Comparison of ENCODE assay signal across 9 cellular contexts in the genomic region with DNA sequence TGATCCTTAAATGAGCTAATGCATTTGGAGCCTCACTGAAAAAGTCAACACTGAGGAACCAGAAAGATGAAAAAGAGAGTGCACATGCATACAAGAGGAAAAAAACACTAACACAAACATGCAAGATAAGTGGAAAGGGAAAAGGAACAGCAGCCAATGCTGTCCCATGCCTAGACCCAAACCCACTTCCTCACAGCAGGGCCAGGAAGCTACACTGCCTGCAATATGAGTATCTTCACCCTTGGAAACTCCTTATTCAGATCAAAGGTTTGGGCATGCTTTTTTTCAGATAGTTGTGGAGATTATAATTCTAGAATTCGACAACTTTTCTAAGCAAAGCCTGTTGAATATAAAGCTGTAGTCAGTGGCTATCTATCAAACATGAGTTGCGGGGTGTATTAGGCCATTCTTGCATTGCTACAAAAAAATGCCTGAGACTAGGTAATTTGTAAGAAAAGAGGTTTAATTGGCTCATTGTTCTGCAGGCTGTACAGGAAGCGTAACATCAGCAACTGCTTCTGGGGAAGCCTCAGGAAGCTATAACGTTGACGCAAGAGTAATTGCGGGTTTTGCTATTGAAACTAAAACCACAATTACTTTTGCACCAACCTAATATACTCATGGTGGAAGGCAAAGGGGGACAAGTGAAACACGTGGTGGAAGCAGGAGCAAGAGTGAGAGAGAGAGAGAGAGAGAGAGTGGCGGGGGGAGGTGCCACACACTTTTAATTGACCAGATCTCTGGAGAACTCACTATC.
DNase-seq lines count a peak whose midpoint lies in the region; ATAC-seq and TF ChIP-seq lines count a peak whose summit lies in the region.
"Had no signal": no experiment of that assay in that cellular context is flagged by ENCODE, and none has a peak within 500 bp of the region (broad histone marks: within the 10 kb centered on the region; RNA-seq: fewer than 3 reads in every experiment).

No MANE protein-coding gene starts in this region.

- H3K4me2 ChIP-seq in GM23338: peak overlapping the region; percentile 42; the same call in 1 of the 2 replicates

- peak overlapping the region; percentile 94 for H2AFZ ChIP-seq in GM23338

- peaks cover 12% of the 10 kb centered on the region for H3K4me1 ChIP-seq in GM23338 (ENCODE audit: insufficient read depth)
- H3K4me1 ChIP-seq: SJSA1 had no signal

- H3K79me2 ChIP-seq in GM23338 (replicated peaks; ENCODE audit: insufficient read depth): no peaks in the 10 kb centered on the region

- TF ChIP-seq CTCF in GM23338 (conservative IDR thresholded peaks at IDR 0.05; ENCODE audit: low read depth in 2 of 2): no peak
- no peak for TF ChIP-seq CTCF in HFFc6 (IDR thresholded peaks at IDR 0.05)

- DNase-seq in activated CD4-positive, alpha-beta T cell treated with anti-CD3 and anti-CD28 coated beads for 36 hours: peak; percentile 14
- DNase-seq in activated CD4-positive, alpha-beta T cell treated with anti-CD3 and anti-CD28 coated beads for 4 hours: no peak
- no peak for DNase-seq in GM23338 (ENCODE audit: low spot score)
- peak; percentile 2 for DNase-seq in activated naive CD8-positive, alpha-beta T cell treated with anti-CD3 and anti-CD28 coated beads, Interleukin-2, amount 50 U/mL, for 24 hours
- DNase-seq in HFFc6: no peak
- DNase-seq in HuH-7.5 (ENCODE audit: low spot score): no peak
- DNase-seq in medulla oblongata (ENCODE audit: extremely low spot score): no peak

- POLR2A ChIA-PET in activated CD4-positive, alpha-beta T cell treated with anti-CD3 and anti-CD28 coated beads for 36 hours (lab: Charles Lee): interaction anchor here (0.6 to 0.7 kb wide), 2 partner anchors 198 to 632 kb away, joined by 3 read pairs; no protein-coding TSS in a partner anchor

- peak; percentile 78 for ATAC-seq in activated CD4-positive, alpha-beta T cell treated with anti-CD3 and anti-CD28 coated beads for 36 hours
- ATAC-seq in GM23338 (no peak), HG03575 (IDR thresholded peaks at IDR 0.05; ENCODE audit: extremely low read depth, insufficient number of reproducible peaks, low FRiP score, unreplicated experiment) (peak; percentile 73)
- peak; percentile 80 for ATAC-seq in activated naive CD8-positive, alpha-beta T cell treated with anti-CD3 and anti-CD28 coated beads, Interleukin-2, amount 50 U/mL, for 24 hours

- no peaks in the 10 kb centered on the region for H3K36me3 ChIP-seq in GM23338 (ENCODE audit: insufficient read depth)
- H3K36me3 ChIP-seq: SJSA1 had no signal

- no peaks in the 10 kb centered on the region for H3F3A ChIP-seq in GM23338 (replicated peaks; ENCODE audit: low read depth)

- no peak overlapping the region for H3K4me3 ChIP-seq in GM23338
- H3K4me3 ChIP-seq: SJSA1 had no signal

- H3K4me3 Mint-ChIP-seq in activated CD4-positive, alpha-beta T cell treated with anti-CD3 and anti-CD28 coated beads for 36 hours: no peak overlapping the region
- H3K4me3 Mint-ChIP-seq in GM23338: no peak overlapping the region
- no peak overlapping the region for H3K4me3 Mint-ChIP-seq in activated naive CD8-positive, alpha-beta T cell treated with anti-CD3 and anti-CD28 coated beads, Interleukin-2, amount 50 U/mL, for 24 hours
- H3K4me3 Mint-ChIP-seq in HFFc6: no peak overlapping the region

- no peaks in the 10 kb centered on the region for H3K36me3 Mint-ChIP-seq in activated CD4-positive, alpha-beta T cell treated with anti-CD3 and anti-CD28 coated beads for 36 hours (ENCODE audit: low read depth)
- H3K36me3 Mint-ChIP-seq in GM23338 (ENCODE audit: low read depth) (peaks cover 21% of the 10 kb centered on the region), HFFc6 (ENCODE audit: low read depth) (no peaks in the 10 kb centered on the region)
- peaks cover 8% of the 10 kb centered on the region for H3K36me3 Mint-ChIP-seq in activated naive CD8-positive, alpha-beta T cell treated with anti-CD3 and anti-CD28 coated beads, Interleukin-2, amount 50 U/mL, for 24 hours (ENCODE audit: low read depth)

- H3K9me2 ChIP-seq in GM23338 (ENCODE audit: insufficient read depth): peaks cover 8% of the 10 kb centered on the region

- intact Hi-C loops in activated CD4-positive, alpha-beta T cell treated with anti-CD3 and anti-CD28 coated beads for 36 hours (cut with DNase I, micrococcal nuclease): no loop called here

- H3K9me3 Mint-ChIP-seq in activated CD4-positive, alpha-beta T cell treated with anti-CD3 and anti-CD28 coated beads for 36 hours (ENCODE audit: low read depth): peaks cover 8% of the 10 kb centered on the region
- H3K9me3 Mint-ChIP-seq in GM23338 (peaks cover 29% of the 10 kb centered on the region), HFFc6 (peaks cover 11% of the 10 kb centered on the region)
- H3K9me3 Mint-ChIP-seq in activated naive CD8-positive, alpha-beta T cell treated with anti-CD3 and anti-CD28 coated beads, Interleukin-2, amount 50 U/mL, for 24 hours: peaks cover 36% of the 10 kb centered on the region

- H3K27me3 Mint-ChIP-seq in activated CD4-positive, alpha-beta T cell treated with anti-CD3 and anti-CD28 coated beads for 36 hours: peaks cover 2% of the 10 kb centered on the region
- H3K27me3 Mint-ChIP-seq in GM23338 (ENCODE audit: insufficient read depth, low read depth, poor library complexity) (no peaks in the 10 kb centered on the region), HFFc6 (ENCODE audit: insufficient read depth) (no peaks in the 10 kb centered on the region)
- peaks cover 2% of the 10 kb centered on the region for H3K27me3 Mint-ChIP-seq in activated naive CD8-positive, alpha-beta T cell treated with anti-CD3 and anti-CD28 coated beads, Interleukin-2, amount 50 U/mL, for 24 hours

- H3K27me3 ChIP-seq in GM23338 (ENCODE audit: insufficient read depth): no peaks in the 10 kb centered on the region
- H3K27me3 ChIP-seq: SJSA1 had no signal

- H3K27ac Mint-ChIP-seq in activated CD4-positive, alpha-beta T cell treated with anti-CD3 and anti-CD28 coated beads for 36 hours: peak overlapping the region; percentile 17
- H3K27ac Mint-ChIP-seq in GM23338 (no peak overlapping the region), HFFc6 (no peak overlapping the region)
- H3K27ac Mint-ChIP-seq in activated naive CD8-positive, alpha-beta T cell treated with anti-CD3 and anti-CD28 coated beads, Interleukin-2, amount 50 U/mL, for 24 hours: peak overlapping the region; percentile 73

- no peaks in the 10 kb centered on the region for H4K20me1 ChIP-seq in GM23338 (replicated peaks; ENCODE audit: insufficient read depth)

- H3K4me1 Mint-ChIP-seq in activated CD4-positive, alpha-beta T cell treated with anti-CD3 and anti-CD28 coated beads for 36 hours: peaks cover 8% of the 10 kb centered on the region
- H3K4me1 Mint-ChIP-seq in GM23338: peaks cover 15% of the 10 kb centered on the region
- peaks cover 18% of the 10 kb centered on the region for H3K4me1 Mint-ChIP-seq in activated naive CD8-positive, alpha-beta T cell treated with anti-CD3 and anti-CD28 coated beads, Interleukin-2, amount 50 U/mL, for 24 hours
- H3K4me1 Mint-ChIP-seq in HFFc6 (ENCODE audit: low read depth): no peaks in the 10 kb centered on the region

- H3K27ac ChIP-seq in GM23338 (ENCODE audit: low read depth): no peak overlapping the region
- H3K27ac ChIP-seq: SJSA1 had no signal

- CTCF ChIA-PET in activated CD4-positive, alpha-beta T cell treated with anti-CD3 and anti-CD28 coated beads for 36 hours (lab: Charles Lee): interaction anchor here (0.7 kb wide), 1 partner anchor 328 kb away, joined by 3 read pairs; no protein-coding TSS in a partner anchor

TF ChIP-seq in GM23338, 12 proteins besides CTCF, POLR2A, EP300 and RAD21:
- no peak for TF ChIP-seq CREB1 (CRISPR knock-in tag; IDR thresholded peaks at IDR 0.05; ENCODE audit: low read depth)
- TF ChIP-seq ETS1 (IDR thresholded peaks at IDR 0.05): no peak
- no peak for TF ChIP-seq EZH2 (IDR thresholded peaks at IDR 0.05; ENCODE audit: low read depth, unreplicated experiment)

Comparison
In these comparisons a context has a peak if more than half of its experiments do, and no peak if none do; other contexts are left out.
1. DNase-seq: peak in activated CD4-positive, alpha-beta T cell treated with anti-CD3 and anti-CD28 coated beads for 36 hours (single experiment) and activated naive CD8-positive, alpha-beta T cell treated with anti-CD3 and anti-CD28 coated beads, Interleukin-2, amount 50 U/mL, for 24 hours (single experiment); none in activated CD4-positive, alpha-beta T cell treated with anti-CD3 and anti-CD28 coated beads for 4 hours (0 of 2), GM23338 (single experiment), HFFc6 (single experiment), HuH-7.5 (single experiment) and medulla oblongata (single experiment).
2. H3K27ac Mint-ChIP-seq: peak in activated CD4-positive, alpha-beta T cell treated with anti-CD3 and anti-CD28 coated beads for 36 hours (single experiment) and activated naive CD8-positive, alpha-beta T cell treated with anti-CD3 and anti-CD28 coated beads, Interleukin-2, amount 50 U/mL, for 24 hours (single experiment); none in GM23338 (single experiment) and HFFc6 (single experiment).